ENCODE assay signal across 28 cellular contexts in the genomic region with DNA sequence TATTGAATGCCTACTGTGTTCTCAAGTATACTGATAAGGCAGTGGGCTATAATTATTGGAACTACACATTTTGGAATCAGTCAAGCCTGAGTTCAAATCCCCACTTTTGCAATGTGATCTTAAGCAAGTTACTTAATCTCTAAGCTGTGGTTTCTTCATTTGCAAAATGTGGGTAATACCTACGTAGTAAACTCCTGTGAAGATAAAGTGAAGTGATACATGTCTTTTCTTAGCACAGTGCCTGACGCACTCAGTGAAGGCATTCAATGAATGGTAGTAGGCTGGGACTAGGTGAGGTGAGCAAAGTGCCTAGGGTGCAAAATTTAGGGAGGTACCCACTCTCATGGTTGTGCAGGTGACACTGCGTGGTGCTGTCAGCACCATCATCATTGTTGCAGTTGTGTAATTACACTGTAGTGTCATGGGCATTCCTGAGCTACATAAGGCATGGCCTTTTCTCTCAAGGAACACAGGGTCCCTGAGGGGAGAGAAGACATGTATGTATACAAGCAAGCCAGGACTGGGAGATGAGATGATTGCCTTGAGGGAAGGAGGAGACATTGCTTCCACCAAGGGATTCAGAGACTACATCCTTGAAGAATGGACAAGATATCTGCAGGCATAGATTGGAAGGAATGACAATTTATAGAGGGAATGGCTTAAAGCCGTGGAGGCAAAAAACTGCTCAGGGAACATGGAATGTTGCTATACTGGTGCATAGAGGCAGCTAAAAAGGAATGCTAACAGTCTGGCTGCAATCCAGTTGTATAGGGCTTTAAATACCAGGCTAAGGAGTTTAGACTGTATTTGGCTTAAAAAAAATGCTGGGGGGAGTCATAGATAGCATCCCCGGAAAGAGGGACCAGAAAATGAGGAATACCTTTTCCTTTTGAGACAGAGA.
DNase-seq lines count a peak whose midpoint lies in the region; ATAC-seq and TF ChIP-seq lines count a peak whose summit lies in the region.
"Had no signal": no experiment of that assay in that cellular context is flagged by ENCODE, and none has a peak within 500 bp of the region (broad histone marks: within the 10 kb centered on the region; RNA-seq: fewer than 3 reads in every experiment).

No MANE protein-coding gene starts in this region.

- intact Hi-C loops in esophagus squamous epithelium (cut with DNase I) (no loop called here), left colon (cut with DNase I, micrococcal nuclease) (no loop called here)

- no peak for TF ChIP-seq CTCF in nephron progenitor cell (IDR thresholded peaks at IDR 0.05)
- TF ChIP-seq CTCF in suprapubic skin (IDR thresholded peaks at IDR 0.05), result no peak
- no peak for TF ChIP-seq CTCF in esophagus squamous epithelium (IDR thresholded peaks at IDR 0.05)

- peaks cover 7% of the 10 kb centered on the region for H3K4me1 Mint-ChIP-seq in central memory CD8-positive, alpha-beta T cell
- peaks cover 52% of the 10 kb centered on the region for H3K4me1 Mint-ChIP-seq in nephron progenitor cell
- H3K4me1 Mint-ChIP-seq: CD14-positive monocyte had no signal

- H3K36me3 Mint-ChIP-seq in central memory CD8-positive, alpha-beta T cell (ENCODE audit: insufficient read depth), result peaks cover 1% of the 10 kb centered on the region
- H3K36me3 Mint-ChIP-seq in nephron progenitor cell (ENCODE audit: low read depth), result no peaks in the 10 kb centered on the region
- H3K36me3 Mint-ChIP-seq: CD14-positive monocyte; stimulated activated memory B cell treated with anti-CD40 and anti-IgM and Interleukin-4, amounts not matched to agents 10 μg/mL and 1 μg/mL and 100 μg/mL, for 72 hours had no signal

- H3K4me3 Mint-ChIP-seq in central memory CD8-positive, alpha-beta T cell, result no peak overlapping the region
- H3K4me3 Mint-ChIP-seq in nephron progenitor cell, result no peak overlapping the region
- H3K4me3 Mint-ChIP-seq: CD14-positive monocyte; stimulated activated memory B cell treated with anti-CD40 and anti-IgM and Interleukin-4, amounts not matched to agents 10 μg/mL and 1 μg/mL and 100 μg/mL, for 72 hours had no signal

- no peak overlapping the region for H3K27ac ChIP-seq in suprapubic skin
- H3K27ac ChIP-seq in esophagus squamous epithelium, result peak overlapping the region in 1 of 4 donors; percentile 75
- H3K27ac ChIP-seq: brain microvascular endothelial cell, coronary artery, parathyroid adenoma, VCaP had no signal

- no peak for TF ChIP-seq EP300 in suprapubic skin (IDR thresholded peaks at IDR 0.05)

- WGBS in suprapubic skin, result 78% methylated on average over 5 of the region's 5 CpGs
- 68 to 71% methylated on average over 4 to 5 of the region's 5 CpGs for WGBS in esophagus squamous epithelium, 2 donors

- H3K4me3 ChIP-seq in suprapubic skin, result no peak overlapping the region
- H3K4me3 ChIP-seq in esophagus squamous epithelium, result no peak overlapping the region
- H3K4me3 ChIP-seq: coronary artery had no signal

- H3K9me3 ChIP-seq in suprapubic skin (no peaks in the 10 kb centered on the region), esophagus squamous epithelium (no peaks in the 10 kb centered on the region)

- no peaks in the 10 kb centered on the region for H3K36me3 ChIP-seq in suprapubic skin
- no peaks in the 10 kb centered on the region for H3K36me3 ChIP-seq in esophagus squamous epithelium
- H3K36me3 ChIP-seq: brain microvascular endothelial cell had no signal

- no peaks in the 10 kb centered on the region for H3K9me3 Mint-ChIP-seq in central memory CD8-positive, alpha-beta T cell
- no peaks in the 10 kb centered on the region for H3K9me3 Mint-ChIP-seq in nephron progenitor cell
- H3K9me3 Mint-ChIP-seq: CD14-positive monocyte; stimulated activated memory B cell treated with anti-CD40 and anti-IgM and Interleukin-4, amounts not matched to agents 10 μg/mL and 1 μg/mL and 100 μg/mL, for 72 hours had no signal

- DNase-seq in EH (ENCODE audit: low read depth) (peak; percentile 50), nephron progenitor cell (no peak), suprapubic skin (ENCODE audit: low spot score in 2 of 2) (no peak), esophagus squamous epithelium (lab: John Stamatoyannopoulos, UW) (no peak), glomerular visceral epithelial cell (ENCODE audit: extremely low spot score) (no peak), left colon (no peak)
- no peak for DNase-seq in central memory CD8-positive, alpha-beta T cell (ENCODE audit: low spot score in 2 of 2)
- DNase-seq: activated CD4-positive, alpha-beta T cell treated with anti-CD3 and anti-CD28 coated beads for 4 hours; activated T-cell treated with anti-CD3 and anti-CD28 coated beads, Interleukin-2, amount 50 U/mL, for 48 hours; amniotic stem cell; brain microvascular endothelial cell; EL; H7; NCI-H1092 treated with DMSO at 0.1 percent for 48 hours; NCI-H187; NCI-H2171; NCI-H524; right cardiac atrium; stimulated activated CD4-positive, alpha-beta T cell treated with anti-CD3 and anti-CD28 coated beads, Interleukin-12 subunit alpha, Interleukin-12 subunit beta, amount 100 ng/mL, for 4 hours; stimulated activated CD4-positive, alpha-beta T cell treated with anti-CD3 and anti-CD28 coated beads, Interleukin-4, amount 100 ng/mL, for 24 hours; substantia nigra had no signal

- H3K27me3 ChIP-seq in suprapubic skin (no peaks in the 10 kb centered on the region), esophagus squamous epithelium (no peaks in the 10 kb centered on the region)
- H3K27me3 ChIP-seq: brain microvascular endothelial cell had no signal

- TF ChIP-seq POLR2A in suprapubic skin (IDR thresholded peaks at IDR 0.05), result no peak
- no peak for TF ChIP-seq POLR2A in esophagus squamous epithelium (IDR thresholded peaks at IDR 0.05)

- ATAC-seq in HG03469 (IDR thresholded peaks at IDR 0.05; ENCODE audit: unreplicated experiment) (peak; percentile 39), left colon (no peak)
- ATAC-seq in central memory CD8-positive, alpha-beta T cell (replicated peaks; ENCODE audit: extremely low read depth, poor library complexity, severe bottlenecking), result peak; percentile 52
- ATAC-seq: right cardiac atrium; Right ventricle myocardium inferior; stimulated activated memory B cell treated with anti-CD40 and anti-IgM and Interleukin-4, amounts not matched to agents 10 μg/mL and 1 μg/mL and 100 μg/mL, for 72 hours had no signal

- H3K27me3 Mint-ChIP-seq in central memory CD8-positive, alpha-beta T cell, result peaks cover 14% of the 10 kb centered on the region
- H3K27me3 Mint-ChIP-seq in nephron progenitor cell (ENCODE audit: low read depth, poor library complexity), result peaks cover 7% of the 10 kb centered on the region
- H3K27me3 Mint-ChIP-seq: stimulated activated memory B cell treated with anti-CD40 and anti-IgM and Interleukin-4, amounts not matched to agents 10 μg/mL and 1 μg/mL and 100 μg/mL, for 72 hours had no signal

- H3K27ac Mint-ChIP-seq in central memory CD8-positive, alpha-beta T cell (ENCODE audit: low read depth), result no peak overlapping the region
- H3K27ac Mint-ChIP-seq in nephron progenitor cell, result peak overlapping the region; percentile 5
- H3K27ac Mint-ChIP-seq: CD14-positive monocyte; stimulated activated memory B cell treated with anti-CD40 and anti-IgM and Interleukin-4, amounts not matched to agents 10 μg/mL and 1 μg/mL and 100 μg/mL, for 72 hours had no signal

- H3K4me1 ChIP-seq in suprapubic skin (peaks cover 22% of the 10 kb centered on the region), esophagus squamous epithelium (peaks cover 6 to 58% (median 27%) of the 10 kb centered on the region in 3 donors)
- H3K4me1 ChIP-seq: parathyroid adenoma had no signal
